In the genomic region with DNA sequence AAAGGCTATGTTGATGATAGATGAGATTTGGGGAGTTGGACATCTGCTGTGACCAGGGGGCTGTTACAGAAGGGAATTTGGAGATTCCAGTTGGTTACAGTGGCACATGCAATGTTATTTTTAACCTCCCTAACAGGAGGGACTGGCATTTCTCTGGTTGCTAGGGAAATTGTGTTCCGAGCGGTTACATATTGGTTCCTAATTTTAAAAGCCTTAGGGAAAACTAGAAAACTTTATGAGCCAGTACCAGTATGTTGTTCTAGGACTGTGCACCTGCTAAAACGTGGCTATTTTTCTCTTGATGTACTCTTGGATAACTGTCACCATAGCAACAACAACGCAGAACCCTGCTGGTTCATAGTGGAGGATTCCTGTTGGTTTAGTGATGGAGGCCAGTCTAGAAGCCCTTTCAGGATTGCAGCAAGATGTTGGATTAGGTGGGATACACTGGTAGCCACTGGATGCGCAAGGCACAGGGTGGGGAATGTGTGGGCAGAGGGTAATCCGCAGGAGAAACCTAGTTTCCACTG, we compare ENCODE assay signal across 17 cellular contexts.
"Had no signal": no experiment of that assay in that cellular context is flagged by ENCODE, and none has a peak within 500 bp of the region (broad histone marks: within the 10 kb centered on the region; RNA-seq: fewer than 3 reads in every experiment).

No MANE protein-coding gene starts in this region.

- H3K27me3 ChIP-seq: adrenal gland, gastrocnemius medialis, sigmoid colon, upper lobe of left lung had no signal

- H3K9me3 ChIP-seq: adrenal gland, gastrocnemius medialis, left ventricle myocardium inferior, sigmoid colon, upper lobe of left lung had no signal

- H3K4me1 Mint-ChIP-seq: activated B cell treated with CpG ODN at 0.5 μM for 24 hours, memory B cell had no signal

- H3K27ac Mint-ChIP-seq: activated B cell treated with CpG ODN at 0.5 μM for 24 hours, memory B cell had no signal

- H3K9me3 Mint-ChIP-seq: activated B cell treated with CpG ODN at 0.5 μM for 24 hours had no signal

- H3K27ac ChIP-seq: adrenal gland, gastrocnemius medialis, heart right ventricle, left ventricle myocardium inferior, sigmoid colon, upper lobe of left lung had no signal

- ATAC-seq: gastrocnemius medialis, heart right ventricle had no signal

- H3K4me3 ChIP-seq: adrenal gland, gastrocnemius medialis, left ventricle myocardium inferior, sigmoid colon had no signal

- H3K36me3 ChIP-seq: adrenal gland, gastrocnemius medialis, heart right ventricle, left ventricle myocardium inferior, sigmoid colon, upper lobe of left lung had no signal

- H3K4me3 Mint-ChIP-seq: activated B cell treated with CpG ODN at 0.5 μM for 24 hours had no signal

- DNase-seq: activated B cell treated with CpG ODN at 0.5 μM for 24 hours; activated naive CD4-positive, alpha-beta T cell treated with anti-CD3 and anti-CD28 coated beads, Interleukin-2, amount 50 U/mL, for 16 hours; activated T-cell treated with anti-CD3 and anti-CD28 coated beads, Interleukin-2, amount 50 U/mL, for 1 hour; adrenal gland; central memory CD4-positive, alpha-beta T cell; cortex of kidney; effector memory CD4-positive, alpha-beta T cell; gastrocnemius medialis; heart right ventricle; islet precursor cell; left ventricle myocardium inferior; sigmoid colon; stimulated activated CD4-positive, alpha-beta T cell treated with anti-CD3 and anti-CD28 coated beads, Interleukin-12 subunit alpha, Interleukin-12 subunit beta, amount 100 ng/mL, for 4 hours; stimulated activated naive CD4-positive, alpha-beta T cell; substantia nigra; upper lobe of left lung had no signal

- H3K36me3 Mint-ChIP-seq: memory B cell had no signal

- H3K4me1 ChIP-seq: adrenal gland, gastrocnemius medialis, left ventricle myocardium inferior, sigmoid colon, upper lobe of left lung had no signal
